In the genomic region with DNA sequence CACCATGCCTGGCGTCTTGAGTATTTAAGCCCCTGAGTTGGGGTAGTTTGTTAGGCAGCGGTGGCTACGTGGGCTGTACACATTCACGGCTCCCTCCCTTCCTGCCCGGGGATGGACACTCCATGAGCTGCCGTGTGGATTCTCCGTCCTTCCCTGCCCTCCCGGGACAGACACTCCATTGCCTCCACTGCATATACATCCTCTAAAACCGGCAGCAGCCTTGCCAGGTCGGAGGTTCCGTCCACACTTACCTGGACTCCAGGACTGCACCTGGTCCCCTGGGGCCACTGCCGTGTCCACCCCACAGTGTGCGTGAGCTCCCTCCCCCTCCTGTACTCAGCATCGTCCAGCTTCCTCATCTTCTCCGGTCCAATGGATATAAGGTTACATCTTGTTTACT, we compare ENCODE assay signal across 21 cellular contexts.
"Had no signal": no experiment of that assay in that cellular context is flagged by ENCODE, and none has a peak within 500 bp of the region (broad histone marks: within the 10 kb centered on the region; RNA-seq: fewer than 3 reads in every experiment).

No MANE protein-coding gene starts in this region.

- H3K36me3 ChIP-seq: thoracic aorta had no signal

- FAIRE-seq: endometrium, islet of Langerhans had no signal

- H3K27ac ChIP-seq: heart left ventricle, thoracic aorta, upper lobe of left lung had no signal

- H3K27me3 ChIP-seq: heart left ventricle, upper lobe of left lung had no signal

- H3K4me3 ChIP-seq: heart left ventricle, mucosa of descending colon, thoracic aorta, upper lobe of left lung had no signal

- DNase-seq: activated B cell treated with CpG ODN at 0.5 μM for 24 hours; activated CD4-positive, alpha-beta T cell treated with anti-CD3 and anti-CD28 coated beads for 36 hours; activated CD4-positive, alpha-beta T cell treated with anti-CD3 and anti-CD28 coated beads, Interleukin-2, amount 50 U/mL, for 4 hours; activated effector memory CD4-positive, alpha-beta T cell treated with Interleukin-2 at 50 U/mL for 16 hours; activated naive CD4-positive, alpha-beta T cell treated with anti-CD3 and anti-CD28 coated beads, Interleukin-2, amount 10 ng/mL, durations not matched to agents 7 days and 5 days; activated naive CD8-positive, alpha-beta T cell treated with anti-CD3 and anti-CD28 coated beads, Interleukin-2, amount 50 U/mL, for 24 hours; activated T-cell treated with anti-CD3 and anti-CD28 coated beads, Interleukin-2, amount 50 U/mL, for 72 hours; effector CD4-positive, alpha-beta T cell; left cardiac atrium; mesendoderm; nephron progenitor cell; occipital lobe; retina; stimulated activated CD4-positive, alpha-beta T cell treated with anti-CD3 and anti-CD28 coated beads, Interleukin-4, amount 100 ng/mL, for 1 hour; stimulated activated naive CD4-positive, alpha-beta T cell treated with Interleukin-2 at 50 U/mL for 16 hours; upper lobe of left lung had no signal

- ATAC-seq: activated CD4-positive, alpha-beta T cell treated with anti-CD3 and anti-CD28 coated beads for 36 hours; activated naive CD8-positive, alpha-beta T cell treated with anti-CD3 and anti-CD28 coated beads, Interleukin-2, amount 50 U/mL, for 24 hours; activated T-cell treated with anti-CD3 and anti-CD28 coated beads, Interleukin-2, amount 50 U/mL, for 72 hours; heart left ventricle; left cardiac atrium; mucosa of descending colon had no signal

- H3K9me3 ChIP-seq: heart left ventricle, mucosa of descending colon, thoracic aorta, upper lobe of left lung had no signal
